ENCODE assay signal across 8 cellular contexts in the genomic region with DNA sequence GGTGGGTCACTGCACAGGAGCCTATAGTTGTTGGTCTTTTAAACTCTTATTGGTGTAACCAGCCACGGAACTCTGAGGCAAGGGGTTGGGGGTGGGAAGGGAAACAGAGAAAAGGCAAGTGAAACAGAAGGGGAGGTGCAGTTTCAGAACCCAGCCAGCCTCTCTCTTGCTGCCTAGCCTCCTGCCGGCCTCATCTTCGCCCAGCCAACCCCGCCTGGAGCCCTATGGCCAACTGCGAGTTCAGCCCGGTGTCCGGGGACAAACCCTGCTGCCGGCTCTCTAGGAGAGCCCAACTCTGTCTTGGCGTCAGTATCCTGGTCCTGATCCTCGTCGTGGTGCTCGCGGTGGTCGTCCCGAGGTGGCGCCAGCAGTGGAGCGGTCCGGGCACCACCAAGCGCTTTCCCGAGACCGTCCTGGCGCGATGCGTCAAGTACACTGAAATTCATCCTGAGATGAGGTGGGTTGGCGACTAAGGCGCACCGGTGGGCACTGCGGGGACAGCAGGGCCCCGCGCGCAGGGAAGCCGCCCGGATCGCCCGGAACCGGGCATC. TPM values are rescaled to one million over a fixed set of nuclear protein-coding genes. Genes with fewer than 3 reads are reported as not detected.
DNase-seq lines count a peak whose midpoint lies in the region; ATAC-seq and TF ChIP-seq lines count a peak whose summit lies in the region.

A gene (plus strand): TSS at position 138 of the 551 bp plus-strand sequence. CDS start 87 bp downstream, at position 225.

- H3K27ac Mint-ChIP-seq in Calu3 (ENCODE audit: unreplicated experiment), result no peak within 1 kb of the TSS
- peak within 1 kb of the TSS; percentile 81 for H3K27ac Mint-ChIP-seq in activated CD4-positive, alpha-beta memory T cell treated with anti-CD3 and anti-CD28 coated beads, Interleukin-2, amount 10 ng/mL, durations not matched to agents 7 days and 5 days

- H3K36me3 Mint-ChIP-seq in Calu3 (ENCODE audit: insufficient read depth, unreplicated experiment), result peaks cover 9% of the 10 kb centered on the region
- H3K36me3 Mint-ChIP-seq in activated CD4-positive, alpha-beta memory T cell treated with anti-CD3 and anti-CD28 coated beads, Interleukin-2, amount 10 ng/mL, durations not matched to agents 7 days and 5 days (ENCODE audit: low read depth), result peaks cover 59% of the 10 kb centered on the region

- H3K4me3 ChIP-seq in foreskin fibroblast (ENCODE audit: low read depth in 1 of 2, low read length in 2 of 2), result peak within 1 kb of the TSS; percentile 35 to 51

- TF ChIP-seq CTCF in Calu3 (IDR thresholded peaks at IDR 0.05; ENCODE audit: unreplicated experiment) (no peak), foreskin fibroblast (IDR thresholded peaks at IDR 0.05; ENCODE audit: low read depth, low read length) (no peak), omental fat pad (IDR thresholded peaks at IDR 0.05) (no peak)

- CTCF ChIA-PET in Calu3 (lab: Charles Lee), result no interaction called here
- CTCF ChIA-PET in activated CD4-positive, alpha-beta memory T cell treated with anti-CD3 and anti-CD28 coated beads, Interleukin-2, amount 10 ng/mL, durations not matched to agents 7 days and 5 days (lab: Charles Lee), result interaction anchor here (2.5 to 5.9 kb wide), 2 partner anchors 8 to 22 kb away, joined by 11 to 69 read pairs; no protein-coding TSS in a partner anchor

- ATAC-seq in GM19463 (IDR thresholded peaks at IDR 0.05; ENCODE audit: unreplicated experiment) (peak; percentile 62), HG03565 (IDR thresholded peaks at IDR 0.05; ENCODE audit: unreplicated experiment) (peak; percentile 55), omental fat pad (ENCODE audit: low FRiP score) (peak; percentile 45)

- H3K4me1 Mint-ChIP-seq in Calu3 (ENCODE audit: low read depth, unreplicated experiment), result peaks cover 18% of the 10 kb centered on the region
- peaks cover 71% of the 10 kb centered on the region for H3K4me1 Mint-ChIP-seq in activated CD4-positive, alpha-beta memory T cell treated with anti-CD3 and anti-CD28 coated beads, Interleukin-2, amount 10 ng/mL, durations not matched to agents 7 days and 5 days

- H3K4me3 Mint-ChIP-seq in Calu3 (ENCODE audit: low read depth, unreplicated experiment), result peak within 1 kb of the TSS; percentile 66
- H3K4me3 Mint-ChIP-seq in activated CD4-positive, alpha-beta memory T cell treated with anti-CD3 and anti-CD28 coated beads, Interleukin-2, amount 10 ng/mL, durations not matched to agents 7 days and 5 days, result peak within 1 kb of the TSS; percentile 84

- peaks cover 10% of the 10 kb centered on the region for H3K27me3 Mint-ChIP-seq in Calu3 (ENCODE audit: unreplicated experiment)
- peaks cover 20% of the 10 kb centered on the region for H3K27me3 Mint-ChIP-seq in activated CD4-positive, alpha-beta memory T cell treated with anti-CD3 and anti-CD28 coated beads, Interleukin-2, amount 10 ng/mL, durations not matched to agents 7 days and 5 days

- POLR2A ChIA-PET in activated CD4-positive, alpha-beta memory T cell treated with anti-CD3 and anti-CD28 coated beads, Interleukin-2, amount 10 ng/mL, durations not matched to agents 7 days and 5 days (lab: Charles Lee), result interaction anchor here (1.7 to 7.6 kb wide), 4 partner anchors 8 to 96 kb away, joined by 9 to 157 read pairs (median 44); a partner anchor contains a TSS

- intact Hi-C loops in Calu3 (cut with micrococcal nuclease; ENCODE audit: unreplicated experiment), result no loop called here

- BruUV-seq in Calu3 (replicated peaks; lab: Mats Ljungman, UMichigan), result no TSS peak

- DNase-seq in Calu3 (peak; percentile 14), foreskin fibroblast (peak; percentile 8 to 33), omental fat pad (ENCODE audit: low spot score) (no peak), HPDE6-E6E7 (ENCODE audit: extremely low spot score) (no peak), NCI-H2196 (lab: John Stamatoyannopoulos, UW; ENCODE audit: unreplicated experiment) (no peak)
- peak; percentile 71 for DNase-seq in activated CD4-positive, alpha-beta memory T cell treated with anti-CD3 and anti-CD28 coated beads, Interleukin-2, amount 10 ng/mL, durations not matched to agents 7 days and 5 days

- H3K9me3 Mint-ChIP-seq in Calu3 (ENCODE audit: low read depth, unreplicated experiment), result no peaks in the 10 kb centered on the region
- no peaks in the 10 kb centered on the region for H3K9me3 Mint-ChIP-seq in activated CD4-positive, alpha-beta memory T cell treated with anti-CD3 and anti-CD28 coated beads, Interleukin-2, amount 10 ng/mL, durations not matched to agents 7 days and 5 days

RNA-seq across cellular contexts. Expression of the gene that starts here (rescaled TPM):
- total RNA-seq in Calu3 (2022), result 3.4 and 9.4 TPM in 2 replicates
- 100 to 1,000 TPM; 128 TPM for total RNA-seq in activated CD4-positive, alpha-beta memory T cell treated with anti-CD3 and anti-CD28 coated beads, Interleukin-2, amount 10 ng/mL, durations not matched to agents 7 days and 5 days
- 10 to 100 TPM in 1 of 4 donors, 1 to 10 TPM in 3; 7.3 to 13.9 (median 9.2) TPM for total RNA-seq in omental fat pad

Comparison
In these comparisons a context has a peak if more than half of its experiments do, and no peak if none do; other contexts are left out.
1. RNA of the gene that starts here (total RNA-seq): 128 TPM in activated CD4-positive, alpha-beta memory T cell treated with anti-CD3 and anti-CD28 coated beads, Interleukin-2, amount 10 ng/mL, durations not matched to agents 7 days and 5 days; 7.3 to 13.9 TPM in omental fat pad and 3.4 to 9.4 TPM in Calu3; every median in the first group is over 4 times any median in the second.
2. DNase-seq: peak in Calu3 (single experiment), activated CD4-positive, alpha-beta memory T cell treated with anti-CD3 and anti-CD28 coated beads, Interleukin-2, amount 10 ng/mL, durations not matched to agents 7 days and 5 days (single experiment) and foreskin fibroblast (2 of 2); none in omental fat pad (single experiment), HPDE6-E6E7 (single experiment) and NCI-H2196 (single experiment).
3. Peak in every context shown above with its lines, with median percentiles within 50 percentile points of each other: ATAC-seq.